12 cellular contexts compared by ENCODE assay signal in genomic region chr2:194545978-194546377, GRCh38.
DNase-seq lines count a peak whose midpoint lies in the region; ATAC-seq and TF ChIP-seq lines count a peak whose summit lies in the region.
"Had no signal": no experiment of that assay in that cellular context is flagged by ENCODE, and none has a peak within 500 bp of the region (broad histone marks: within the 10 kb centered on the region; RNA-seq: fewer than 3 reads in every experiment).

No MANE protein-coding gene starts in this region.

- H3K4me3 Mint-ChIP-seq in type B pancreatic cell (no peak overlapping the region), CD14-positive monocyte (no peak overlapping the region)
- H3K4me3 Mint-ChIP-seq: stimulated activated naive CD8-positive, alpha-beta T cell treated with anti-CD3 and anti-CD28 coated beads, Interleukin-15, Interleukin-2, amounts not matched to agents 100 ng/mL and 50 ng/mL, for 24 hours had no signal

- H3K4me1 ChIP-seq in OCI-LY1 (ENCODE audit: insufficient read depth, low read length, severe bottlenecking) (no peaks in the 10 kb centered on the region), fibroblast of lung (ENCODE audit: control insufficient read depth, extremely low read depth, insufficient read depth, low read length) (no peaks in the 10 kb centered on the region)
- H3K4me1 ChIP-seq: BLaER1 treated with 17β-estradiol and CSF1 and Interleukin-3, amounts not matched to agents 10 nM and 100 nM had no signal

- no peak overlapping the region for H3K27ac Mint-ChIP-seq in type B pancreatic cell
- no peak overlapping the region for H3K27ac Mint-ChIP-seq in CD14-positive monocyte
- H3K27ac Mint-ChIP-seq: stimulated activated naive CD8-positive, alpha-beta T cell treated with anti-CD3 and anti-CD28 coated beads, Interleukin-15, Interleukin-2, amounts not matched to agents 100 ng/mL and 50 ng/mL, for 24 hours had no signal

- no peaks in the 10 kb centered on the region for H3K9me2 ChIP-seq in OCI-LY1 (ENCODE audit: low read depth, low read length)

- no peaks in the 10 kb centered on the region for H3F3A ChIP-seq in OCI-LY1 (ENCODE audit: insufficient read depth, low read length)

- no peaks in the 10 kb centered on the region for H3K79me2 ChIP-seq in OCI-LY1 (ENCODE audit: insufficient read depth, low read length)
- H3K79me2 ChIP-seq in fibroblast of lung (ENCODE audit: control insufficient read depth, insufficient read depth, low read length), result no peaks in the 10 kb centered on the region

- ATAC-seq in HG03460 (IDR thresholded peaks at IDR 0.05; ENCODE audit: unreplicated experiment), result no peak
- ATAC-seq: K562 had no signal

- peak; percentile 28 for DNase-seq in SIG-M5 treated with dmso at 0.1 percent for 504 hours (lab: John Stamatoyannopoulos, UW; ENCODE audit: unreplicated experiment)
- DNase-seq in SIG-M5 (lab: John Stamatoyannopoulos, UW), result no peak
- DNase-seq in fibroblast of lung (ENCODE audit: low read depth in 2 of 2), result peak; percentile 2 to 7
- no peak for DNase-seq in type B pancreatic cell (ENCODE audit: extremely low spot score, unreplicated experiment)
- no peak for DNase-seq in DMS153 treated with DMSO at 0.1 percent for 48 hours (lab: John Stamatoyannopoulos, UW; ENCODE audit: unreplicated experiment)
- DNase-seq in CD14-positive monocyte (ENCODE audit: low spot score), result no peak
- DNase-seq: activated T-cell treated with anti-CD3 and anti-CD28 coated beads, Interleukin-2, amount 50 U/mL, for 48 hours had no signal

- H3K27me3 Mint-ChIP-seq in type B pancreatic cell (no peaks in the 10 kb centered on the region), CD14-positive monocyte (ENCODE audit: low read depth in 3 of 3) (peaks cover 0 to 1% (median 0%) of the 10 kb centered on the region in 3 donors)
- H3K27me3 Mint-ChIP-seq: stimulated activated naive CD8-positive, alpha-beta T cell treated with anti-CD3 and anti-CD28 coated beads, Interleukin-15, Interleukin-2, amounts not matched to agents 100 ng/mL and 50 ng/mL, for 24 hours had no signal

- intact Hi-C loops in CD14-positive monocyte (cut with micrococcal nuclease), result no loop called here

- H3K27me3 ChIP-seq in OCI-LY1 (ENCODE audit: insufficient read depth, low read length) (no peaks in the 10 kb centered on the region), fibroblast of lung (ENCODE audit: control insufficient read depth, insufficient read depth, low read length) (no peaks in the 10 kb centered on the region)
- H3K27me3 ChIP-seq: BLaER1 treated with 17β-estradiol and CSF1 and Interleukin-3, amounts not matched to agents 10 nM and 100 nM had no signal

- H3K36me3 ChIP-seq in OCI-LY1 (ENCODE audit: insufficient read depth, low read length) (no peaks in the 10 kb centered on the region), fibroblast of lung (ENCODE audit: control insufficient read depth, insufficient read depth, low read length) (no peaks in the 10 kb centered on the region)
- H3K36me3 ChIP-seq: BLaER1 treated with 17β-estradiol and CSF1 and Interleukin-3, amounts not matched to agents 10 nM and 100 nM had no signal

- no peak overlapping the region for H3K27ac ChIP-seq in OCI-LY1 (ENCODE audit: low read depth, low read length, poor library complexity, severe bottlenecking)
- H3K27ac ChIP-seq in fibroblast of lung (ENCODE audit: insufficient read depth, low read length), result no peak overlapping the region
- H3K27ac ChIP-seq: BLaER1 treated with 17β-estradiol and CSF1 and Interleukin-3, amounts not matched to agents 10 nM and 100 nM had no signal

- H4K20me1 ChIP-seq in OCI-LY1 (ENCODE audit: insufficient read depth, low read length) (no peaks in the 10 kb centered on the region), fibroblast of lung (ENCODE audit: control insufficient read depth, extremely low read depth, insufficient read depth, low read length) (no peaks in the 10 kb centered on the region)
- H4K20me1 ChIP-seq: BLaER1 treated with 17β-estradiol and CSF1 and Interleukin-3, amounts not matched to agents 10 nM and 100 nM had no signal

- peaks cover 5% of the 10 kb centered on the region for H3K9me3 Mint-ChIP-seq in type B pancreatic cell
- H3K9me3 Mint-ChIP-seq in CD14-positive monocyte, result peaks cover 0 to 9% (median 5%) of the 10 kb centered on the region in 7 donors
- H3K9me3 Mint-ChIP-seq: stimulated activated naive CD8-positive, alpha-beta T cell treated with anti-CD3 and anti-CD28 coated beads, Interleukin-15, Interleukin-2, amounts not matched to agents 100 ng/mL and 50 ng/mL, for 24 hours had no signal

- H2AFZ ChIP-seq in OCI-LY1 (ENCODE audit: low read length) (no peak overlapping the region), fibroblast of lung (ENCODE audit: low read length) (no peak overlapping the region)

- H3K9me3 ChIP-seq in OCI-LY1 (ENCODE audit: low read length) (no peaks in the 10 kb centered on the region), fibroblast of lung (ENCODE audit: control insufficient read depth, insufficient read depth, low read depth, low read length) (no peaks in the 10 kb centered on the region)

- H3K9ac ChIP-seq in OCI-LY1 (ENCODE audit: low read length) (no peak overlapping the region), fibroblast of lung (ENCODE audit: insufficient read depth, low read length) (no peak overlapping the region)
- H3K9ac ChIP-seq: BLaER1 treated with 17β-estradiol and CSF1 and Interleukin-3, amounts not matched to agents 10 nM and 100 nM had no signal

- H3K4me3 ChIP-seq in OCI-LY1 (ENCODE audit: low read depth, low read length, poor library complexity, severe bottlenecking) (no peak overlapping the region), fibroblast of lung (replicated peaks in 1 of 4; ENCODE audit: control extremely low read depth in 1 of 4, insufficient read depth in 1 of 4, low read depth in 3 of 4, low read length in 4 of 4) (no peak overlapping the region)
- H3K4me3 ChIP-seq: BLaER1 treated with 17β-estradiol and CSF1 and Interleukin-3, amounts not matched to agents 10 nM and 100 nM; K562 had no signal

- peak; percentile 34; the same call in 1 of the 2 replicates for TF ChIP-seq CTCF in OCI-LY1 (IDR thresholded peaks at IDR 0.05; ENCODE audit: low read length)
- no peak for TF ChIP-seq CTCF in fibroblast of lung (conservative IDR thresholded peaks at IDR 0.05 in 1 of 2, IDR thresholded peaks at IDR 0.05 in 1 of 2; ENCODE audit: low read depth in 1 of 2, low read length in 2 of 2)
- peak; percentile 54 for TF ChIP-seq CTCF in type B pancreatic cell (conservative IDR thresholded peaks at IDR 0.05)
- no peak for TF ChIP-seq CTCF in CD14-positive monocyte (IDR thresholded peaks at IDR 0.05)

- H3K4me2 ChIP-seq in OCI-LY1 (ENCODE audit: low read length) (no peak overlapping the region), fibroblast of lung (ENCODE audit: extremely low read depth, insufficient read depth, low read length) (no peak overlapping the region)
- H3K4me2 ChIP-seq: BLaER1 treated with 17β-estradiol and CSF1 and Interleukin-3, amounts not matched to agents 10 nM and 100 nM had no signal

- H3K36me3 Mint-ChIP-seq in type B pancreatic cell (no peaks in the 10 kb centered on the region), CD14-positive monocyte (no peaks in the 10 kb centered on the region)

- peaks cover 4% of the 10 kb centered on the region for H3K4me1 Mint-ChIP-seq in type B pancreatic cell (ENCODE audit: unreplicated experiment)
- no peaks in the 10 kb centered on the region for H3K4me1 Mint-ChIP-seq in CD14-positive monocyte

Comparison
In these comparisons a context has a peak if more than half of its experiments do, and no peak if none do; other contexts are left out.
1. DNase-seq: peak in SIG-M5 treated with dmso at 0.1 percent for 504 hours (single experiment) and fibroblast of lung (2 of 2); none in SIG-M5 (single experiment), type B pancreatic cell (single experiment), DMS153 treated with DMSO at 0.1 percent for 48 hours (single experiment) and CD14-positive monocyte (single experiment).
2. CTCF ChIP-seq: peak in OCI-LY1 (single experiment) and type B pancreatic cell (single experiment); none in fibroblast of lung (0 of 2) and CD14-positive monocyte (single experiment).